24 cellular contexts compared by ENCODE assay signal in genomic region chr5:58113172-58113571, GRCh38.
"Had no signal": no experiment of that assay in that cellular context is flagged by ENCODE, and none has a peak within 500 bp of the region (broad histone marks: within the 10 kb centered on the region; RNA-seq: fewer than 3 reads in every experiment).

No MANE protein-coding gene starts in this region.

- H3K9me3 ChIP-seq: esophagus squamous epithelium, gastrocnemius medialis, lower lobe of right lung had no signal

- DNase-seq: effector CD8-positive, alpha-beta T cell; effector memory CD8-positive, alpha-beta T cell; endodermal cell; erythroblast; esophagus squamous epithelium; foreskin fibroblast; foreskin melanocyte; gastrocnemius medialis; glutamatergic neuron; head of caudate nucleus; hippocampal formation; left colon; left ventricle myocardium superior; lower lobe of right lung; mesenchymal stem cell; midbrain had no signal

- H3K27ac ChIP-seq: coronary artery, epithelial cell of prostate, esophagus squamous epithelium, lower lobe of right lung had no signal

- H3K4me1 ChIP-seq: esophagus squamous epithelium had no signal

- H3K36me3 ChIP-seq: esophagus squamous epithelium, gastrocnemius medialis, lower lobe of right lung had no signal

- H3K4me3 ChIP-seq: coronary artery, esophagus squamous epithelium, gastrocnemius medialis, lower lobe of right lung had no signal

- H3K27me3 ChIP-seq: esophagus squamous epithelium, gastrocnemius medialis had no signal

- FAIRE-seq: colon, endometrium, islet of Langerhans, keratinocyte had no signal

- ATAC-seq: effector memory CD8-positive, alpha-beta T cell; esophagus mucosa; gastrocnemius medialis; left colon; left lobe of liver; left ventricle myocardium superior; lower lobe of right lung had no signal
